ENCODE assay signal across 8 cellular contexts in genomic region chr19:58401825-58402433, GRCh38. TPM values are rescaled to one million over a fixed set of nuclear protein-coding genes. Genes with fewer than 3 reads are reported as not detected.
DNase-seq lines count a peak whose midpoint lies in the region; ATAC-seq and TF ChIP-seq lines count a peak whose summit lies in the region.

No MANE protein-coding gene starts in this region.

- in situ Hi-C loops in astrocyte of the spinal cord (cut with HindIII; ENCODE audit: low sequenced_read_pairs) = no loop called here

- DNase-seq in cardiac septum (ENCODE audit: low spot score) (peak; percentile 26), left ventricle myocardium superior (no peak), astrocyte of the spinal cord (ENCODE audit: low read depth, low spot score) (no peak), lower leg skin (ENCODE audit: low spot score in 2 of 2) (no peak), upper lobe of right lung (no peak), HPDE6-E6E7 (ENCODE audit: extremely low spot score) (no peak), erythroblast (lab: John Stamatoyannopoulos, UW) (no peak)

- intact Hi-C loops in cardiac septum (cut with DNase I) (no loop called here), left ventricle myocardium superior (cut with micrococcal nuclease) (no loop called here), lower leg skin (cut with DNase I; ENCODE audit: low total_unique reads) (no loop called here), upper lobe of right lung (cut with DNase I) (no loop called here)

- TF ChIP-seq POLR2A in lower leg skin (IDR thresholded peaks at IDR 0.05) = no peak
- TF ChIP-seq POLR2A in erythroblast (IDR thresholded peaks at IDR 0.05; ENCODE audit: low read length) = no peak

- H3K4me1 ChIP-seq in upper lobe of right lung = peaks cover 16% of the 10 kb centered on the region

- peak overlapping the region; percentile 69 for H3K4me3 ChIP-seq in astrocyte of the spinal cord (ENCODE audit: low read depth, low read length)
- H3K4me3 ChIP-seq in lower leg skin (ENCODE audit: low read depth, poor library complexity, severe bottlenecking) = peak overlapping the region; percentile 23
- H3K4me3 ChIP-seq in upper lobe of right lung = peak overlapping the region; percentile 59

- TF ChIP-seq CTCF in astrocyte of the spinal cord (IDR thresholded peaks at IDR 0.05; ENCODE audit: low read depth, low read length) (no peak), lower leg skin (IDR thresholded peaks at IDR 0.05) (no peak), upper lobe of right lung (IDR thresholded peaks at IDR 0.05) (no peak)

- H3K9me3 ChIP-seq in upper lobe of right lung = no peaks in the 10 kb centered on the region

- ATAC-seq in left ventricle myocardium superior (no peak), upper lobe of right lung (no peak), GM18519 (IDR thresholded peaks at IDR 0.05; ENCODE audit: low FRiP score, unreplicated experiment) (no peak)

- WGBS in lower leg skin, 2 donors = 24 to 25% methylated on average over 24 of the region's 24 CpGs

- peaks cover 7% of the 10 kb centered on the region for H3K27me3 ChIP-seq in upper lobe of right lung

- no peaks in the 10 kb centered on the region for H3K36me3 ChIP-seq in upper lobe of right lung

- peak overlapping the region; percentile 81 for H3K27ac ChIP-seq in upper lobe of right lung

RNA-seq across cellular contexts. Expression of gene RNF225, which starts 6.5 kb away (rescaled TPM):
- not detected for total RNA-seq in cardiac septum
- not detected for total RNA-seq in left ventricle myocardium superior
- total RNA-seq in lower leg skin = 10 to 100 TPM; 30.4 to 62.7 (median 42.7) TPM
- total RNA-seq in upper lobe of right lung = 0.55 TPM

RNA-seq across cellular contexts. Expression of gene ZNF584, which starts 6.5 kb away (rescaled TPM):
- total RNA-seq in cardiac septum (19.8 TPM), left ventricle myocardium superior (17.8 TPM), lower leg skin (10 to 100 TPM; 16.9 to 28.6 (median 23.4) TPM), upper lobe of right lung (9.5 TPM)

RNA-seq across cellular contexts. Expression of gene RPS5, which starts 14.9 kb away (rescaled TPM):
- total RNA-seq in cardiac septum = 394 TPM
- 483 TPM for total RNA-seq in left ventricle myocardium superior
- 1,000 to 10,000 TPM; 1,758 to 2,840 (median 2,497) TPM for total RNA-seq in lower leg skin
- total RNA-seq in upper lobe of right lung = 721 TPM

RNA-seq across cellular contexts. Expression of gene ZNF837, which starts 21.1 kb away (rescaled TPM):
- total RNA-seq in cardiac septum = 0.54 TPM
- 0.37 TPM for total RNA-seq in left ventricle myocardium superior
- 10 to 100 TPM in 2 of 4 donors, 1 to 10 TPM in 2; 4.7 to 12.0 (median 8.5) TPM for total RNA-seq in lower leg skin
- 1.6 TPM for total RNA-seq in upper lobe of right lung

RNA-seq across cellular contexts. Expression of gene ZNF132, which starts 38.0 kb away (rescaled TPM):
- total RNA-seq in cardiac septum (5.4 TPM), left ventricle myocardium superior (5.6 TPM), lower leg skin (1 to 10 TPM; 2.2 to 4.5 (median 2.8) TPM), upper lobe of right lung (5.1 TPM)

Comparison
In these comparisons a context has a peak if more than half of its experiments do, and no peak if none do; other contexts are left out.
1. RNA of gene RNF225, which starts 6.5 kb away (total RNA-seq): 30.4 to 62.7 TPM in lower leg skin; 0.55 TPM in upper lobe of right lung (single experiment), not detected in cardiac septum (single experiment) and not detected in left ventricle myocardium superior (single experiment); every median in the first group is over 10 times any median in the second.
2. Peak in every context shown above with its lines, with median percentiles within 50 percentile points of each other: H3K4me3 ChIP-seq.